Comparison of ENCODE assay signal across 1 cellular context in genomic region chr14:99256483-99256874, GRCh38.
TF ChIP-seq lines count a peak whose summit lies in the region.

No MANE protein-coding gene starts in this region.

TF ChIP-seq in H1, 55 proteins besides CTCF, POLR2A, EP300 and RAD21:
- no peak for TF ChIP-seq CBX8 (IDR thresholded peaks at IDR 0.05; ENCODE audit: borderline replicate concordance, low read depth, low read length)
- no peak for TF ChIP-seq SAP30 (IDR thresholded peaks at IDR 0.05; ENCODE audit: insufficient read depth, insufficient replicate concordance, low read length)
- no peak for TF ChIP-seq CEBPB (IDR thresholded peaks at IDR 0.05; ENCODE audit: low read depth, low read length)
- no peak for TF ChIP-seq HDAC6 (IDR thresholded peaks at IDR 0.05; ENCODE audit: low read depth, low read length)
- no peak for TF ChIP-seq TCF12 (IDR thresholded peaks at IDR 0.05; ENCODE audit: low read depth, low read length)
- no peak for TF ChIP-seq JUND (IDR thresholded peaks at IDR 0.05; ENCODE audit: low read length)
- TF ChIP-seq BACH1 (IDR thresholded peaks at IDR 0.05; ENCODE audit: low read length): no peak
- no peak for TF ChIP-seq CBX5 (IDR thresholded peaks at IDR 0.05; ENCODE audit: low read depth, low read length)
- TF ChIP-seq MAFK (IDR thresholded peaks at IDR 0.05; ENCODE audit: low read depth, low read length): no peak
- TF ChIP-seq ATF2 (IDR thresholded peaks at IDR 0.05; ENCODE audit: low read length): no peak
- no peak for TF ChIP-seq CHD2 (IDR thresholded peaks at IDR 0.05; ENCODE audit: low read length)
- no peak for TF ChIP-seq USF2 (IDR thresholded peaks at IDR 0.05; ENCODE audit: low read length)
- no peak for TF ChIP-seq TAF1 (IDR thresholded peaks at IDR 0.05; ENCODE audit: low read depth, low read length)
- TF ChIP-seq SP1 (IDR thresholded peaks at IDR 0.05; ENCODE audit: low read depth, low read length): no peak
- no peak for TF ChIP-seq EZH2 (IDR thresholded peaks at IDR 0.05; ENCODE audit: low read depth, low read length, severe bottlenecking)
- no peak for TF ChIP-seq SUZ12 (IDR thresholded peaks at IDR 0.05; ENCODE audit: low read length)
- no peak for TF ChIP-seq KDM5A (IDR thresholded peaks at IDR 0.05; ENCODE audit: low read length)
